Comparison of ENCODE assay signal across 14 cellular contexts in genomic region chr21:37408464-37409193, GRCh38. TPM values are rescaled to one million over a fixed set of nuclear protein-coding genes. Genes with fewer than 3 reads are reported as not detected.
DNase-seq lines count a peak whose midpoint lies in the region; ATAC-seq, FAIRE-seq and TF ChIP-seq lines count a peak whose summit lies in the region.
"Had no signal": no experiment of that assay in that cellular context is flagged by ENCODE, and none has a peak within 500 bp of the region (broad histone marks: within the 10 kb centered on the region; RNA-seq: fewer than 3 reads in every experiment).

No MANE protein-coding gene starts in this region.

- H3F3A ChIP-seq in GM23248 (ENCODE audit: insufficient read depth), result peaks cover 35% of the 10 kb centered on the region

- in situ Hi-C loops in GM23248 (cut with MboI), result no loop called here

- no peaks in the 10 kb centered on the region for H3K9me3 Mint-ChIP-seq in CD8-positive, alpha-beta T cell
- H3K9me3 Mint-ChIP-seq in astrocyte (ENCODE audit: unreplicated experiment) (no peaks in the 10 kb centered on the region), nephron progenitor cell (peaks cover 10% of the 10 kb centered on the region)

- peak overlapping the region; percentile 57 for H3K27ac Mint-ChIP-seq in CD8-positive, alpha-beta T cell
- H3K27ac Mint-ChIP-seq in astrocyte (ENCODE audit: unreplicated experiment) (peak overlapping the region; percentile 96), nephron progenitor cell (peak overlapping the region; percentile 11)

- DNase-seq in CD8-positive, alpha-beta T cell, result no peak
- DNase-seq in GM23248 (peak; percentile 52), astrocyte (ENCODE audit: low read depth) (no peak), nephron progenitor cell (no peak), tibial nerve (ENCODE audit: low spot score in 2 of 2) (no peak), cerebellar nuclear complex (lab: John Stamatoyannopoulos, UW) (no peak), NCI-H226 (no peak)
- DNase-seq in central memory CD4-positive, alpha-beta T cell, result no peak
- DNase-seq: activated CD8-positive, alpha-beta memory T cell treated with anti-CD3 and anti-CD28 coated beads, Interleukin-2, amount 50 U/mL, for 4 hours; Calu3; kidney; NCI-H1417 treated with DMSO at 0.1 percent for 48 hours; stimulated activated CD4-positive, alpha-beta T cell treated with anti-CD3 and anti-CD28 coated beads, Interleukin-4, amount 100 ng/mL, for 1 hour; upper lobe of right lung had no signal

- H3K27me3 ChIP-seq in CD8-positive, alpha-beta T cell (ENCODE audit: insufficient read depth, low read length), result no peaks in the 10 kb centered on the region
- H3K27me3 ChIP-seq in GM23248 (replicated peaks; ENCODE audit: insufficient read depth) (no peaks in the 10 kb centered on the region), astrocyte (ENCODE audit: insufficient read depth, low read length) (no peaks in the 10 kb centered on the region), tibial nerve (no peaks in the 10 kb centered on the region)
- H3K27me3 ChIP-seq: upper lobe of right lung had no signal

- 100% methylated on average over 2 of the region's 2 CpGs for WGBS in GM23248 (ENCODE audit: low coverage in 1 of 2, low lambda C conversion rate in 2 of 2, missing lambda C conversion rate in 2 of 2), 2 experiments
- 96 to 97% methylated on average over 2 of the region's 2 CpGs for WGBS in tibial nerve, 2 donors

- peaks cover 86% of the 10 kb centered on the region for H3K4me1 Mint-ChIP-seq in CD8-positive, alpha-beta T cell (ENCODE audit: low read depth)
- peaks cover 46% of the 10 kb centered on the region for H3K4me1 Mint-ChIP-seq in astrocyte (ENCODE audit: low read depth, unreplicated experiment)
- H3K4me1 Mint-ChIP-seq in nephron progenitor cell, result peaks cover 25% of the 10 kb centered on the region

- no peak overlapping the region for H3K27ac ChIP-seq in CD8-positive, alpha-beta T cell (ENCODE audit: low read depth, low read length)
- H3K27ac ChIP-seq in GM23248 (peak overlapping the region; percentile 85), astrocyte (ENCODE audit: low read depth, low read length) (peak overlapping the region; percentile 36), tibial nerve (peak overlapping the region in 1 of 4 donors; percentile 65)
- H3K27ac ChIP-seq: upper lobe of right lung had no signal

- no peak for FAIRE-seq in astrocyte (lab: Jason Lieb, UNC)
- FAIRE-seq: kidney had no signal

- no peak for TF ChIP-seq POLR2A in tibial nerve (IDR thresholded peaks at IDR 0.05)

- CTCF ChIA-PET in CD8-positive, alpha-beta T cell (lab: Charles Lee), result interaction anchor here (0.7 to 1.1 kb wide), 2 partner anchors 9 to 19 kb away, joined by 3 read pairs; no protein-coding TSS in a partner anchor

- H2AFZ ChIP-seq in GM23248, result no peak overlapping the region
- H2AFZ ChIP-seq in astrocyte (ENCODE audit: low read depth, low read length), result no peak overlapping the region

- H3K9me3 ChIP-seq in CD8-positive, alpha-beta T cell (ENCODE audit: low read length), result no peaks in the 10 kb centered on the region
- H3K9me3 ChIP-seq in GM23248 (ENCODE audit: low read depth), result no peaks in the 10 kb centered on the region
- H3K9me3 ChIP-seq in astrocyte (ENCODE audit: insufficient read depth, low read depth, low read length), result no peaks in the 10 kb centered on the region
- no peaks in the 10 kb centered on the region for H3K9me3 ChIP-seq in tibial nerve
- H3K9me3 ChIP-seq: upper lobe of right lung had no signal

- no peak for TF ChIP-seq CTCF in CD8-positive, alpha-beta T cell (IDR thresholded peaks at IDR 0.05)
- no peak for TF ChIP-seq CTCF in astrocyte (IDR thresholded peaks at IDR 0.05; ENCODE audit: insufficient read depth, low read depth, low read length)
- no peak for TF ChIP-seq CTCF in nephron progenitor cell (IDR thresholded peaks at IDR 0.05)
- no peak for TF ChIP-seq CTCF in tibial nerve (IDR thresholded peaks at IDR 0.05)

- intact Hi-C loops in CD8-positive, alpha-beta T cell (cut with DNase I, micrococcal nuclease), result loop anchor here in 1 of 2 experiments (5.0 kb wide), 1 partner anchor 36 kb away; no protein-coding TSS in a partner anchor

- H3K36me3 ChIP-seq in CD8-positive, alpha-beta T cell (ENCODE audit: insufficient read depth, low read length), result no peaks in the 10 kb centered on the region
- H3K36me3 ChIP-seq in GM23248 (ENCODE audit: low read depth) (no peaks in the 10 kb centered on the region), astrocyte (ENCODE audit: insufficient read depth, low read length) (no peaks in the 10 kb centered on the region), tibial nerve (no peaks in the 10 kb centered on the region)
- H3K36me3 ChIP-seq: upper lobe of right lung had no signal

- H4K20me1 ChIP-seq in GM23248 (ENCODE audit: insufficient read depth) (peaks cover 8% of the 10 kb centered on the region; the same call in 1 of the 2 replicates), astrocyte (ENCODE audit: insufficient read depth, low read length) (peaks cover 89% of the 10 kb centered on the region)

- H3K9ac ChIP-seq in GM23248 (peak overlapping the region; percentile 76), astrocyte (ENCODE audit: low read length) (peak overlapping the region; percentile 22)

- peaks cover 23% of the 10 kb centered on the region for H3K36me3 Mint-ChIP-seq in CD8-positive, alpha-beta T cell
- H3K36me3 Mint-ChIP-seq in astrocyte (ENCODE audit: low read depth, unreplicated experiment) (no peaks in the 10 kb centered on the region), nephron progenitor cell (ENCODE audit: low read depth) (peaks cover 34% of the 10 kb centered on the region)

- no peak overlapping the region for H3K4me3 ChIP-seq in CD8-positive, alpha-beta T cell (ENCODE audit: low read depth, low read length)
- H3K4me3 ChIP-seq in GM23248, result peak overlapping the region; percentile 47
- no peak overlapping the region for H3K4me3 ChIP-seq in astrocyte (ENCODE audit: insufficient read depth, low read depth, low read length)
- no peak overlapping the region for H3K4me3 ChIP-seq in tibial nerve
- H3K4me3 ChIP-seq: upper lobe of right lung had no signal

- peaks cover 86% of the 10 kb centered on the region for H3K4me1 ChIP-seq in CD8-positive, alpha-beta T cell (ENCODE audit: insufficient read depth, low read length)
- peaks cover 53% of the 10 kb centered on the region for H3K4me1 ChIP-seq in GM23248 (ENCODE audit: insufficient read depth)
- peaks cover 21% of the 10 kb centered on the region for H3K4me1 ChIP-seq in astrocyte (ENCODE audit: insufficient read depth, low read length)
- H3K4me1 ChIP-seq in tibial nerve, result peaks cover 0 to 80% (median 39%) of the 10 kb centered on the region in 4 donors

- H3K79me2 ChIP-seq in GM23248 (ENCODE audit: insufficient read depth), result peaks cover 92% of the 10 kb centered on the region
- peaks cover 99% of the 10 kb centered on the region for H3K79me2 ChIP-seq in astrocyte (ENCODE audit: insufficient read depth, low read length)

- H3K9me2 ChIP-seq in GM23248 (ENCODE audit: insufficient read depth), result no peaks in the 10 kb centered on the region

- no peaks in the 10 kb centered on the region for H3K27me3 Mint-ChIP-seq in CD8-positive, alpha-beta T cell (ENCODE audit: low read depth)
- H3K27me3 Mint-ChIP-seq in astrocyte (ENCODE audit: low read depth, unreplicated experiment) (no peaks in the 10 kb centered on the region), nephron progenitor cell (ENCODE audit: low read depth, poor library complexity) (no peaks in the 10 kb centered on the region)

- H3K4me2 ChIP-seq in GM23248 (ENCODE audit: unreplicated experiment) (peak overlapping the region; percentile 67), astrocyte (ENCODE audit: low read length) (peak overlapping the region; percentile 46)

- POLR2A ChIA-PET in CD8-positive, alpha-beta T cell (lab: Charles Lee), result interaction anchor here (0.6 to 1.2 kb wide), 5 partner anchors 10 to 164 kb away, joined by 3 to 6 read pairs (median 4); no protein-coding TSS in a partner anchor

- ATAC-seq in CD8-positive, alpha-beta T cell, result no peak
- ATAC-seq: upper lobe of right lung had no signal

- H3K4me3 Mint-ChIP-seq in CD8-positive, alpha-beta T cell, result peak overlapping the region; percentile 23
- H3K4me3 Mint-ChIP-seq in astrocyte (ENCODE audit: unreplicated experiment) (peak overlapping the region; percentile 47), nephron progenitor cell (no peak overlapping the region)

- no peak for TF ChIP-seq EP300 in tibial nerve (IDR thresholded peaks at IDR 0.05)

RNA-seq across cellular contexts. Expression of gene DYRK1A, which starts 42.1 kb away (rescaled TPM):
- 100 to 1,000 TPM; 171 to 195 TPM for total RNA-seq in CD8-positive, alpha-beta T cell
- 36.5 and 41.3 TPM in 2 replicates for total RNA-seq in GM23248 (2014; rRNA removed; shearing (Covaris generic))
- 1.8 and 2.5 TPM in 2 replicates for polyA plus RNA-seq in GM23248 (2016; fragmentation: Nextera tagmentation; extraction: Ambion mirVana)
- total RNA-seq in astrocyte, result 41.7 and 44.6 TPM in 2 replicates
- 10 to 100 TPM; 65.8 to 81.6 (median 68.2) TPM for total RNA-seq in tibial nerve

Comparison
In these comparisons a context has a peak if more than half of its experiments do, and no peak if none do; other contexts are left out.
1. H3K27ac Mint-ChIP-seq: peak in every context shown above with its lines; median percentile 96 in astrocyte; 57 in CD8-positive, alpha-beta T cell; 11 in nephron progenitor cell.